In the genomic region with DNA sequence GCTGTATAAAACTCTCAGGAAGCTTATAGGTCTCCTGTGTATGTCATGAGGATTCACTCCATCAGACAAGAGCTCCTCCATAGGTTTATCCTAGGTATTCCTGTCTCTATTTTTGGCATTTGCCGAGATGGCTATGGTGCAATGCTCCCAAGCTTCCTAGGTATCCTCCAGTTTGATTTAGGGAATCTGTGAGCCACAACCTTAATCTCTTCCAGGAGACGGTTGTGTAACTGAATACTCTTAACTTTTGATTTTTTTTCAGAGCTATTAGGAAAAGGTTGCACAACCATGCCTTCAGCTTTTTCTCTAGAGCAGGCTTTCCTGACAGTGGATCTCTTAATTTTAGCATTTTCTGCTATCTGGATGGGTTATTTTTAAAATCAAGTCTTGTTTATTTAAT, we compare ENCODE assay signal across 30 cellular contexts.
"Had no signal": no experiment of that assay in that cellular context is flagged by ENCODE, and none has a peak within 500 bp of the region (broad histone marks: within the 10 kb centered on the region; RNA-seq: fewer than 3 reads in every experiment).

No MANE protein-coding gene starts in this region.

- DNase-seq: natural killer cell; occipital lobe; ovary; posterior cingulate gyrus; psoas muscle; right cardiac atrium; right lobe of liver; spleen; stimulated activated CD4-positive, alpha-beta T cell treated with anti-CD3 and anti-CD28 coated beads, Interleukin-12 subunit alpha, Interleukin-12 subunit beta, amount 100 ng/mL, for 4 hours; stimulated activated CD4-positive, alpha-beta T cell treated with anti-CD3 and anti-CD28 coated beads, Interleukin-1b, Interleukin-23, amount 100 ng/mL, for 48 hours; stimulated activated CD4-positive, alpha-beta T cell treated with anti-CD3 and anti-CD28 coated beads, Interleukin-4, amount 100 ng/mL, for 1 hour; stimulated activated CD4-positive, alpha-beta T cell treated with anti-CD3 and anti-CD28 coated beads, Interleukin-4, amount 100 ng/mL, for 4 hours; stimulated activated CD8-positive, alpha-beta memory T cell treated with anti-CD3 and anti-CD28 coated beads, Interleukin-4, amount 100 ng/mL, for 48 hours; stimulated activated naive CD4-positive, alpha-beta T cell; stimulated activated naive CD8-positive, alpha-beta T cell treated with anti-CD3 and anti-CD28 coated beads, Interleukin-15, amount 100 ng/mL, for 72 hours; stimulated activated naive CD8-positive, alpha-beta T cell treated with anti-CD3 and anti-CD28 coated beads, Interleukin-15, Interleukin-2, amounts not matched to agents 100 U/mL and 50 U/mL, for 24 hours; substantia nigra; testis; tibial artery; transverse colon; upper lobe of left lung had no signal

- H3K4me3 Mint-ChIP-seq: natural killer cell; nephron; neural progenitor cell; stimulated activated memory B cell treated with anti-CD40 and anti-IgM and Interleukin-4, amounts not matched to agents 10 μg/mL and 1 μg/mL and 100 μg/mL, for 72 hours; stimulated activated naive CD8-positive, alpha-beta T cell treated with anti-CD3 and anti-CD28 coated beads, Interleukin-15, amount 100 ng/mL, for 72 hours had no signal

- H3K4me1 Mint-ChIP-seq: natural killer cell; stimulated activated memory B cell treated with anti-CD40 and anti-IgM and Interleukin-4, amounts not matched to agents 10 μg/mL and 1 μg/mL and 100 μg/mL, for 72 hours; stimulated activated naive CD8-positive, alpha-beta T cell treated with anti-CD3 and anti-CD28 coated beads, Interleukin-15, amount 100 ng/mL, for 72 hours had no signal

- H3K4me1 ChIP-seq: psoas muscle, right lobe of liver, suprapubic skin, testis, tibial artery, transverse colon, upper lobe of left lung, vagina had no signal

- H3K36me3 Mint-ChIP-seq: natural killer cell; neural progenitor cell; stimulated activated memory B cell treated with anti-CD40 and anti-IgM and Interleukin-4, amounts not matched to agents 10 μg/mL and 1 μg/mL and 100 μg/mL, for 72 hours had no signal

- H3K27ac Mint-ChIP-seq: natural killer cell; nephron; neural progenitor cell; progenitor cell of endocrine pancreas; stimulated activated memory B cell treated with anti-CD40 and anti-IgM and Interleukin-4, amounts not matched to agents 10 μg/mL and 1 μg/mL and 100 μg/mL, for 72 hours; stimulated activated naive CD8-positive, alpha-beta T cell treated with anti-CD3 and anti-CD28 coated beads, Interleukin-15, amount 100 ng/mL, for 72 hours had no signal

- H3K27me3 ChIP-seq: neural progenitor cell, ovary, right lobe of liver, spleen, suprapubic skin, testis, transverse colon, upper lobe of left lung, vagina had no signal

- H3K4me3 ChIP-seq: neural progenitor cell, ovary, psoas muscle, right lobe of liver, skin epidermis, smooth muscle cell, spleen, suprapubic skin, testis, tibial artery, transverse colon, upper lobe of left lung, vagina had no signal

- H3K27ac ChIP-seq: neural progenitor cell, ovary, parathyroid adenoma, psoas muscle, right lobe of liver, skin epidermis, spleen, suprapubic skin, testis, tibial artery, transverse colon, upper lobe of left lung, vagina had no signal

- H3K9me3 ChIP-seq: ovary, psoas muscle, right lobe of liver, suprapubic skin, testis, tibial artery, transverse colon, upper lobe of left lung, vagina had no signal

- ATAC-seq: natural killer cell; psoas muscle; right cardiac atrium; right lobe of liver; stimulated activated memory B cell treated with anti-CD40 and anti-IgM and Interleukin-4, amounts not matched to agents 10 μg/mL and 1 μg/mL and 100 μg/mL, for 72 hours; stimulated activated naive CD8-positive, alpha-beta T cell treated with anti-CD3 and anti-CD28 coated beads, Interleukin-15, amount 100 ng/mL, for 72 hours; stimulated activated naive CD8-positive, alpha-beta T cell treated with anti-CD3 and anti-CD28 coated beads, Interleukin-15, Interleukin-2, amounts not matched to agents 100 U/mL and 50 U/mL, for 24 hours had no signal

- H3K9me3 Mint-ChIP-seq: natural killer cell had no signal

- H3K36me3 ChIP-seq: neural progenitor cell, ovary, right lobe of liver, spleen, suprapubic skin, tibial artery, transverse colon, upper lobe of left lung, vagina had no signal
